In genomic region chr5:26205146-26205545, GRCh38 we compare ENCODE assay signal across 27 cellular contexts.
"Had no signal": no experiment of that assay in that cellular context is flagged by ENCODE, and none has a peak within 500 bp of the region (broad histone marks: within the 10 kb centered on the region; RNA-seq: fewer than 3 reads in every experiment).

No MANE protein-coding gene starts in this region.

- H3K36me3 ChIP-seq: left ventricle myocardium inferior, neural progenitor cell, neutrophil, right atrium auricular region, right lobe of liver, tibial nerve, uterus had no signal

- H3K27ac Mint-ChIP-seq: mesothelial cell of epicardium; naive B cell; natural killer cell; nephron progenitor cell; neural progenitor cell; progenitor cell of endocrine pancreas; stimulated activated memory B cell treated with anti-CD40 and anti-IgM and Interleukin-4, amounts not matched to agents 10 μg/mL and 1 μg/mL and 100 μg/mL, for 72 hours; stimulated activated naive CD8-positive, alpha-beta T cell treated with anti-CD3 and anti-CD28 coated beads, Interleukin-15, amount 100 ng/mL, for 72 hours; type B pancreatic cell had no signal

- H3K9me3 Mint-ChIP-seq: mesothelial cell of epicardium; nephron progenitor cell; neural progenitor cell; stimulated activated memory B cell treated with anti-CD40 and anti-IgM and Interleukin-4, amounts not matched to agents 10 μg/mL and 1 μg/mL and 100 μg/mL, for 72 hours; stimulated activated naive CD8-positive, alpha-beta T cell treated with anti-CD3 and anti-CD28 coated beads, Interleukin-15, amount 100 ng/mL, for 72 hours; type B pancreatic cell had no signal

- H3K4me3 ChIP-seq: left ventricle myocardium inferior, lung, neural progenitor cell, right atrium auricular region, right lobe of liver, smooth muscle cell, tibial nerve, uterus had no signal

- H3K27me3 ChIP-seq: neural progenitor cell, neutrophil, right atrium auricular region, right lobe of liver, tibial nerve, uterus had no signal

- H3K9me3 ChIP-seq: neutrophil, right atrium auricular region, right lobe of liver, tibial nerve, uterus had no signal

- H3K4me1 Mint-ChIP-seq: mesothelial cell of epicardium; naive B cell; natural killer cell; nephron progenitor cell; neural progenitor cell; stimulated activated memory B cell treated with anti-CD40 and anti-IgM and Interleukin-4, amounts not matched to agents 10 μg/mL and 1 μg/mL and 100 μg/mL, for 72 hours; stimulated activated naive CD8-positive, alpha-beta T cell treated with anti-CD3 and anti-CD28 coated beads, Interleukin-15, amount 100 ng/mL, for 72 hours had no signal

- DNase-seq: islet precursor cell; left ventricle myocardium inferior; mesendoderm; naive B cell; natural killer cell; nephron progenitor cell; occipital lobe; right lobe of liver; stimulated activated CD4-positive, alpha-beta T cell treated with anti-CD3 and anti-CD28 coated beads, Interleukin-1b, Interleukin-23, amount 100 ng/mL, for 48 hours; stimulated activated CD4-positive, alpha-beta T cell treated with anti-CD3 and anti-CD28 coated beads, Interleukin-2, amount 100 ng/mL, for 48 hours; stimulated activated CD4-positive, alpha-beta T cell treated with anti-CD3 and anti-CD28 coated beads, Interleukin-4, amount 100 ng/mL, for 4 hours; stimulated activated CD8-positive, alpha-beta memory T cell treated with anti-CD3 and anti-CD28 coated beads, Interleukin-4, amount 100 ng/mL, for 48 hours; stimulated activated naive CD4-positive, alpha-beta T cell treated with Interleukin-2 at 50 U/mL for 16 hours; stimulated activated naive CD8-positive, alpha-beta T cell treated with anti-CD3 and anti-CD28 coated beads, Interleukin-15, amount 100 ng/mL, for 72 hours; substantia nigra; uterus had no signal

- H3K36me3 Mint-ChIP-seq: mesothelial cell of epicardium; naive B cell; natural killer cell; neural progenitor cell; stimulated activated memory B cell treated with anti-CD40 and anti-IgM and Interleukin-4, amounts not matched to agents 10 μg/mL and 1 μg/mL and 100 μg/mL, for 72 hours; type B pancreatic cell had no signal

- H3K4me3 Mint-ChIP-seq: mesothelial cell of epicardium; naive B cell; natural killer cell; nephron progenitor cell; neural progenitor cell; stimulated activated memory B cell treated with anti-CD40 and anti-IgM and Interleukin-4, amounts not matched to agents 10 μg/mL and 1 μg/mL and 100 μg/mL, for 72 hours; stimulated activated naive CD8-positive, alpha-beta T cell treated with anti-CD3 and anti-CD28 coated beads, Interleukin-15, amount 100 ng/mL, for 72 hours; type B pancreatic cell had no signal

- H3K27me3 Mint-ChIP-seq: naive B cell; progenitor cell of endocrine pancreas; stimulated activated memory B cell treated with anti-CD40 and anti-IgM and Interleukin-4, amounts not matched to agents 10 μg/mL and 1 μg/mL and 100 μg/mL, for 72 hours; stimulated activated naive CD8-positive, alpha-beta T cell treated with anti-CD3 and anti-CD28 coated beads, Interleukin-15, amount 100 ng/mL, for 72 hours; type B pancreatic cell had no signal

- ATAC-seq: natural killer cell; right lobe of liver; stimulated activated memory B cell treated with anti-CD40 and anti-IgM and Interleukin-4, amounts not matched to agents 10 μg/mL and 1 μg/mL and 100 μg/mL, for 72 hours; stimulated activated naive CD8-positive, alpha-beta T cell treated with anti-CD3 and anti-CD28 coated beads, Interleukin-15, amount 100 ng/mL, for 72 hours had no signal

- H3K4me1 ChIP-seq: left ventricle myocardium inferior, neural progenitor cell, parathyroid adenoma, right atrium auricular region, right lobe of liver, uterus had no signal
